22 cellular contexts compared by ENCODE assay signal in genomic region chrX:23372220-23372902, GRCh38. TPM values are rescaled to one million over a fixed set of nuclear protein-coding genes. Genes with fewer than 3 reads are reported as not detected.
DNase-seq lines count a peak whose midpoint lies in the region; ATAC-seq and TF ChIP-seq lines count a peak whose summit lies in the region.
"Had no signal": no experiment of that assay in that cellular context is flagged by ENCODE, and none has a peak within 500 bp of the region (broad histone marks: within the 10 kb centered on the region; RNA-seq: fewer than 3 reads in every experiment).

No MANE protein-coding gene starts in this region.

- no peaks in the 10 kb centered on the region for H3K4me1 ChIP-seq in mucosa of descending colon (ENCODE audit: low read depth)
- H3K4me1 ChIP-seq in uterus = no peaks in the 10 kb centered on the region
- H3K4me1 ChIP-seq: parathyroid adenoma, testis had no signal

- no peak for TF ChIP-seq POLR2A in uterus (IDR thresholded peaks at IDR 0.05)

- no peaks in the 10 kb centered on the region for H3K36me3 ChIP-seq in mucosa of descending colon (ENCODE audit: low read depth)
- no peaks in the 10 kb centered on the region for H3K36me3 ChIP-seq in uterus

- H3K27me3 ChIP-seq in uterus = no peaks in the 10 kb centered on the region
- H3K27me3 ChIP-seq: testis had no signal

- DNase-seq in DMS 273 (lab: John Stamatoyannopoulos, UW; ENCODE audit: unreplicated experiment) (peak; percentile 51), DMS 273 treated with DMSO at 0.1 percent for 48 hours (lab: John Stamatoyannopoulos, UW) (no peak), fibroblast of pulmonary artery (ENCODE audit: low read depth) (peak; percentile 46), mucosa of descending colon (no peak), uterus (no peak), activated T-cell treated with anti-CD3 and anti-CD28 coated beads for 4 hours (no peak), NK-92 (lab: John Stamatoyannopoulos, UW; ENCODE audit: unreplicated experiment) (no peak)
- DNase-seq in activated CD4-positive, CD25-positive, alpha-beta regulatory T cell treated with anti-CD3 and anti-CD28 coated beads, Interleukin-2, amount 50 U/mL, for 72 hours = no peak
- DNase-seq: activated CD8-positive, alpha-beta memory T cell treated with anti-CD3 and anti-CD28 coated beads, Interleukin-2, amount 50 U/mL, for 4 hours; AML-193; effector memory CD4-positive, alpha-beta T cell; left colon; NCI-H1694 treated with DMSO at 0.1 percent for 48 hours; NCI-H2171 treated with DMSO at 0.1 percent for 48 hours; NCI-H526 treated with DMSO at 0.1 percent for 48 hours; nephron progenitor cell; RPMI8226; stimulated activated CD4-positive, alpha-beta T cell treated with anti-CD3 and anti-CD28 coated beads, Interleukin-1b, Interleukin-23, amount 100 ng/mL, for 48 hours; testis had no signal

- H3K9me3 ChIP-seq in mucosa of descending colon = no peaks in the 10 kb centered on the region
- H3K9me3 ChIP-seq in uterus = no peaks in the 10 kb centered on the region
- H3K9me3 ChIP-seq: testis had no signal

- peak overlapping the region; percentile 47 to 68 for H3K27ac ChIP-seq in uterus
- H3K27ac ChIP-seq: 22Rv1, parathyroid adenoma, testis had no signal

- intact Hi-C loops in mucosa of descending colon (cut with DNase I, micrococcal nuclease) (no loop called here), uterus (cut with DNase I; ENCODE audit: low total_unique reads) (no loop called here)

- no peak overlapping the region for H3K4me3 ChIP-seq in fibroblast of pulmonary artery (replicated peaks; ENCODE audit: low read depth, low read length)
- no peak overlapping the region for H3K4me3 ChIP-seq in mucosa of descending colon
- no peak overlapping the region for H3K4me3 ChIP-seq in uterus
- H3K4me3 ChIP-seq: GM23338, testis had no signal

- TF ChIP-seq CTCF in fibroblast of pulmonary artery (IDR thresholded peaks at IDR 0.05; ENCODE audit: low read length, missing control alignments) = no peak
- no peak for TF ChIP-seq CTCF in mucosa of descending colon (IDR thresholded peaks at IDR 0.05)
- no peak for TF ChIP-seq CTCF in uterus (IDR thresholded peaks at IDR 0.05)

- ATAC-seq in mucosa of descending colon = peak; percentile 21
- ATAC-seq: GM23338, left colon had no signal

RNA-seq across cellular contexts. Expression of gene PTCHD1, which starts 37.7 kb away (rescaled TPM):
- total RNA-seq in mucosa of descending colon (10 to 100 TPM in 1 of 3 donors, under 1 TPM in 2; 0.61 to 16.0 (median 0.63) TPM), uterus (10 to 100 TPM in 1 of 4 donors, 1 to 10 TPM in 3; 2.9 to 12.6 (median 5.3) TPM)

Comparison
In these comparisons a context has a peak if more than half of its experiments do, and no peak if none do; other contexts are left out.
1. DNase-seq: peak in DMS 273 (single experiment) and fibroblast of pulmonary artery (single experiment); none in DMS 273 treated with DMSO at 0.1 percent for 48 hours (single experiment), mucosa of descending colon (0 of 3), uterus (0 of 2), activated T-cell treated with anti-CD3 and anti-CD28 coated beads for 4 hours (single experiment), NK-92 (single experiment) and activated CD4-positive, CD25-positive, alpha-beta regulatory T cell treated with anti-CD3 and anti-CD28 coated beads, Interleukin-2, amount 50 U/mL, for 72 hours (single experiment).